ENCODE assay signal across 12 cellular contexts in the genomic region with DNA sequence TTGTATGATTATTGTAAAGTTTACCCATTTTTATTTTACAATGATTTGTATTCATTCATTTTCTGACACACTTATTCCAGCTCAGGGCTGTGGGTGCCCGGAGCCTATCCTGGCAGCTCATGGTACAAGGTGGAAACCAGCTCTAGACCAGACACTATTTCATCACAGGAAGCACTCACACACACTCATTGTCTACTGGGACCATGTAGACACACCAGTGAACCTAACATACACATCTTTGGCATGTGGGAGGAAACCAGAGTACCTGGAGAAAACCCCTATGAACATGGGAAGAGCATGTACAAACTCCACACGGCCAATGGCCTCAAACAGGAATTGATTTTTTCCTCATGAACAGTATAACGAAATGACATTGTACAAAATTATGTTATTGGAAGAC. TPM values are rescaled to one million over a fixed set of nuclear protein-coding genes. Genes with fewer than 3 reads are reported as not detected.
DNase-seq lines count a peak whose midpoint lies in the region; ATAC-seq, FAIRE-seq and TF ChIP-seq lines count a peak whose summit lies in the region.
"Had no signal": no experiment of that assay in that cellular context is flagged by ENCODE, and none has a peak within 500 bp of the region (broad histone marks: within the 10 kb centered on the region; RNA-seq: fewer than 3 reads in every experiment).

No MANE protein-coding gene starts in this region.

- dilution Hi-C loops in keratinocyte (cut with MboI; ENCODE audit: extremely low pct_ligation_motif_present, low sequenced_read_pairs), result no loop called here

- no peak overlapping the region for H2AFZ ChIP-seq in SU-DHL-6 (ENCODE audit: low read depth, low read length, severe bottlenecking)
- H2AFZ ChIP-seq in keratinocyte (ENCODE audit: control insufficient read depth, low read length), result peak overlapping the region; percentile 22

- H3K4me1 ChIP-seq in keratinocyte (ENCODE audit: control insufficient read depth, extremely low read depth, insufficient read depth, low read length), result peaks cover 19% of the 10 kb centered on the region

- H3K9ac ChIP-seq in SU-DHL-6 (ENCODE audit: low read length) (peak overlapping the region; percentile 90), keratinocyte (ENCODE audit: control insufficient read depth, extremely low read depth, insufficient read depth, low read length) (no peak overlapping the region)

- peak overlapping the region; percentile 80 for H3K4me2 ChIP-seq in SU-DHL-6 (ENCODE audit: low read depth, low read length, poor library complexity, severe bottlenecking)
- peak overlapping the region; percentile 95 for H3K4me2 ChIP-seq in keratinocyte (ENCODE audit: control insufficient read depth, extremely low read depth, insufficient read depth, low read depth, low read length)

- no peaks in the 10 kb centered on the region for H3K9me1 ChIP-seq in keratinocyte (ENCODE audit: control insufficient read depth, extremely low read depth, insufficient read depth, low read length)

- ATAC-seq in HG02571 (IDR thresholded peaks at IDR 0.05; ENCODE audit: unreplicated experiment), result no peak

- H3K27ac ChIP-seq in SU-DHL-6 (ENCODE audit: low read depth, low read length) (no peak overlapping the region), keratinocyte (ENCODE audit: control insufficient read depth, insufficient read depth, low read length) (peak overlapping the region; percentile 37)
- H3K27ac ChIP-seq: thyroid gland, VCaP had no signal

- no peaks in the 10 kb centered on the region; the same call in 1 of the 2 replicates for H3F3A ChIP-seq in SU-DHL-6 (ENCODE audit: insufficient read depth)

- H4K20me1 ChIP-seq in SU-DHL-6 (ENCODE audit: low read depth, low read length) (peaks cover 40% of the 10 kb centered on the region), keratinocyte (ENCODE audit: control insufficient read depth, extremely low read depth, insufficient read depth, low read length) (no peaks in the 10 kb centered on the region)

- H3K36me3 ChIP-seq in SU-DHL-6 (ENCODE audit: low read length) (peaks cover 17% of the 10 kb centered on the region; the same call in 1 of the 2 replicates), keratinocyte (ENCODE audit: control insufficient read depth in 2 of 2, extremely low read depth in 1 of 2, insufficient read depth in 2 of 2, low read length in 2 of 2) (peaks cover 0 to 5% of the 10 kb centered on the region in 2 experiments)
- H3K36me3 ChIP-seq: thyroid gland had no signal

- H3K27me3 ChIP-seq in SU-DHL-6 (ENCODE audit: low read length) (no peaks in the 10 kb centered on the region), keratinocyte (ENCODE audit: control insufficient read depth, extremely low read depth, insufficient read depth, low read length) (no peaks in the 10 kb centered on the region)
- H3K27me3 ChIP-seq: thyroid gland had no signal

- H3K4me3 ChIP-seq in SU-DHL-6 (ENCODE audit: insufficient read depth, low read length, poor library complexity, severe bottlenecking) (peak overlapping the region; percentile 98), keratinocyte (ENCODE audit: control insufficient read depth in 2 of 3, extremely low read depth in 1 of 3, insufficient read depth in 2 of 3, low read depth in 1 of 3, low read length in 3 of 3) (peak overlapping the region in 1 of 3 experiments; percentile 10)
- H3K4me3 ChIP-seq: thyroid gland had no signal

- DNase-seq in GF-D8 (lab: John Stamatoyannopoulos, UW) (peak; percentile 25), HTR-8/SVneo (ENCODE audit: insufficient read length, low spot score) (no peak), keratinocyte (ENCODE audit: low read depth, low spot score) (no peak), NCI-H226 (no peak), GDM1 (lab: John Stamatoyannopoulos, UW) (no peak), NCI-H2171 treated with DMSO at 0.1 percent for 48 hours (lab: John Stamatoyannopoulos, UW) (no peak)
- DNase-seq: kidney glomerular epithelial cell; NK-92 treated with Interleukin-12 subunit alpha and Interleukin-12 subunit beta, amount 100 ng/mL, for 24 hours; thyroid gland had no signal

- FAIRE-seq in HTR-8/SVneo (lab: Jason Lieb, UNC), result peak; percentile 38
- peak; percentile 5 for FAIRE-seq in keratinocyte (lab: Jason Lieb, UNC)

- no peaks in the 10 kb centered on the region for H3K9me2 ChIP-seq in SU-DHL-6 (replicated peaks; ENCODE audit: insufficient read depth, low read length)

- H3K9me3 ChIP-seq in SU-DHL-6 (ENCODE audit: insufficient read depth, low read length) (no peaks in the 10 kb centered on the region), keratinocyte (ENCODE audit: control insufficient read depth, low read depth, low read length) (no peaks in the 10 kb centered on the region)
- H3K9me3 ChIP-seq: thyroid gland had no signal

- TF ChIP-seq CTCF in SU-DHL-6 (IDR thresholded peaks at IDR 0.05; ENCODE audit: insufficient read depth, low read length, poor library complexity, severe bottlenecking) (no peak), keratinocyte (optimal IDR thresholded peaks at IDR 0.05 in 1 of 3, IDR thresholded peaks at IDR 0.05 in 1 of 3, conservative IDR thresholded peaks at IDR 0.05 in 1 of 3; ENCODE audit: extremely low read depth in 1 of 3, insufficient read depth in 2 of 3, low read length in 3 of 3) (no peak)

- peaks cover 93% of the 10 kb centered on the region for H3K79me2 ChIP-seq in SU-DHL-6 (ENCODE audit: insufficient read depth, low read length)
- peaks cover 74% of the 10 kb centered on the region for H3K79me2 ChIP-seq in keratinocyte (ENCODE audit: control insufficient read depth, insufficient read depth, low read length)

RNA-seq across cellular contexts. Expression of a gene that starts 2.4 kb away (rescaled TPM):
- 1.9 to 17.4 TPM (median 9.3 TPM) in 3 replicates for polyA plus RNA-seq in keratinocyte
- 0.07 TPM for polyA plus RNA-seq in keratinocyte (2011; ENCODE audit: low read depth)
- polyA plus RNA-seq in keratinocyte (2011; cell fraction: cytosol; rRNA removed), result 2.1 and 4.4 TPM in 2 replicates
- 3.2 and 3.9 TPM in 2 replicates for polyA plus RNA-seq in keratinocyte (2011; cell fraction: nucleus; rRNA removed)
- 0.14 and 6.4 TPM in 2 replicates for polyA plus RNA-seq in keratinocyte (2012; ENCODE audit: low replicate concordance)
- polyA minus RNA-seq in keratinocyte, result 2.4 to 14.0 TPM (median 13.4 TPM) in 3 replicates
- 2.9 TPM for polyA minus RNA-seq in keratinocyte (2011; cell fraction: cytosol; rRNA and poly(A)+ RNA removed)
- polyA minus RNA-seq in keratinocyte (2011; cell fraction: nucleus; rRNA and poly(A)+ RNA removed), result 1.3 and 4.7 TPM in 2 replicates

RNA-seq across cellular contexts. Expression of a gene that starts 2.5 kb away (rescaled TPM):
- 20.4 to 27.2 TPM (median 20.5 TPM) in 3 replicates for polyA plus RNA-seq in keratinocyte
- polyA plus RNA-seq in keratinocyte (2011; ENCODE audit: low read depth), result 13.3 TPM
- 9.6 and 18.5 TPM in 2 replicates for polyA plus RNA-seq in keratinocyte (2011; cell fraction: cytosol; rRNA removed)
- 15.4 and 17.2 TPM in 2 replicates for polyA plus RNA-seq in keratinocyte (2011; cell fraction: nucleus; rRNA removed)
- 8.1 and 12.9 TPM in 2 replicates for polyA plus RNA-seq in keratinocyte (2012; ENCODE audit: low replicate concordance)
- polyA minus RNA-seq in keratinocyte, result 13.9 to 32.8 TPM (median 31.6 TPM) in 3 replicates
- 8.4 TPM for polyA minus RNA-seq in keratinocyte (2011; cell fraction: cytosol; rRNA and poly(A)+ RNA removed)
- polyA minus RNA-seq in keratinocyte (2011; cell fraction: nucleus; rRNA and poly(A)+ RNA removed), result 16.4 and 34.3 TPM in 2 replicates
